ENCODE assay signal across 22 cellular contexts in the genomic region with DNA sequence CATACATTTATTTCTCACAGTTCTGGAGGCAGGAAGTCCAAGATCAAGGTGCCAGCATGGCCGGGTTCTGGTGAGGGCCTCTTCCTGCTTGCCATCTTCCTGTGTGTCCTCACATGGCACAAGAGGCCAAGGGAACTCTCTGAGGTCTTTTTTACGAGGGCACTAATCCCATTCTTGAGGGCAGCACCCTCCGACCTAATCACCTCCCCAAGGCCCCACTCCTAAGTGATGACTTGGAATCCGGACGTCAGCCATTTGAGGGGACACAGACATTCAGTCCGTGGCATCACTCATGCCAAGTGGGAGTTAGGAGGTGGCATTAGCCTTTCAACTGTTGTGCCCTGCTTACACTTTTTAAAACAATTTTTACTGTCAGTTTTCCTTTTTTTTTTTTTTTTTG.
"Had no signal": no experiment of that assay in that cellular context is flagged by ENCODE, and none has a peak within 500 bp of the region (broad histone marks: within the 10 kb centered on the region; RNA-seq: fewer than 3 reads in every experiment).

No MANE protein-coding gene starts in this region.

- H3K36me3 ChIP-seq: colonic mucosa had no signal

- H3K4me3 ChIP-seq: colonic mucosa, esophagus squamous epithelium, gastrocnemius medialis, heart right ventricle, left lung, lower lobe of right lung, mucosa of descending colon had no signal

- H3K4me1 ChIP-seq: colonic mucosa, esophagus squamous epithelium, gastrocnemius medialis, heart right ventricle, left lung, lower lobe of right lung had no signal

- DNase-seq: colonic mucosa; cortex of kidney; effector CD8-positive, alpha-beta T cell; effector memory CD8-positive, alpha-beta T cell; endodermal cell; erythroblast; esophagus squamous epithelium; foreskin fibroblast; foreskin melanocyte; gastrocnemius medialis; glutamatergic neuron; head of caudate nucleus; heart right ventricle; hippocampal formation; left cardiac atrium; left ventricle myocardium superior; lower lobe of right lung; mesenchymal stem cell; mucosa of descending colon; naive B cell had no signal

- H3K9me3 ChIP-seq: colonic mucosa had no signal

- H3K27ac ChIP-seq: colonic mucosa, epithelial cell of prostate, esophagus squamous epithelium, gastrocnemius medialis, heart right ventricle, left lung, lower lobe of right lung had no signal

- H3K27me3 ChIP-seq: colonic mucosa, esophagus squamous epithelium, gastrocnemius medialis, heart right ventricle, left lung had no signal
